ENCODE assay signal across 8 cellular contexts in genomic region chr1:67213164-67213563, GRCh38.
DNase-seq lines count a peak whose midpoint lies in the region; ATAC-seq and TF ChIP-seq lines count a peak whose summit lies in the region.

No MANE protein-coding gene starts in this region.

- peak; percentile 10 for DNase-seq in 8988T
- DNase-seq in GM03348 (ENCODE audit: low spot score) = peak; percentile 51
- peak; percentile 34 for DNase-seq in OCI-M1 (lab: John Stamatoyannopoulos, UW)
- DNase-seq in fibroblast of pulmonary artery (ENCODE audit: low read depth) = peak; percentile 31
- no peak for DNase-seq in GM20000 (ENCODE audit: low spot score)
- no peak for DNase-seq in NCI-H345 (lab: John Stamatoyannopoulos, UW)
- no peak for DNase-seq in activated CD8-positive, alpha-beta memory T cell treated with anti-CD3 and anti-CD28 coated beads for 24 hours

- ATAC-seq in HG02678 (IDR thresholded peaks at IDR 0.05; ENCODE audit: unreplicated experiment) = no peak

- peak; percentile 77 for TF ChIP-seq CTCF in fibroblast of pulmonary artery (IDR thresholded peaks at IDR 0.05; ENCODE audit: low read length, missing control alignments)
- no peak for TF ChIP-seq CTCF in GM20000 (IDR thresholded peaks at IDR 0.05; ENCODE audit: extremely low read depth, missing control alignments)

- H3K4me3 ChIP-seq in fibroblast of pulmonary artery (replicated peaks; ENCODE audit: low read depth, low read length) = no peak overlapping the region

Comparison
In these comparisons a context has a peak if more than half of its experiments do, and no peak if none do; other contexts are left out.
1. DNase-seq: peak in 8988T (single experiment), GM03348 (single experiment), OCI-M1 (single experiment) and fibroblast of pulmonary artery (single experiment); none in GM20000 (single experiment), NCI-H345 (single experiment) and activated CD8-positive, alpha-beta memory T cell treated with anti-CD3 and anti-CD28 coated beads for 24 hours (single experiment).